Comparison of ENCODE assay signal across 16 cellular contexts in genomic region chr20:32288225-32288849, GRCh38.
"Had no signal": no experiment of that assay in that cellular context is flagged by ENCODE, and none has a peak within 500 bp of the region (broad histone marks: within the 10 kb centered on the region; RNA-seq: fewer than 3 reads in every experiment).

No MANE protein-coding gene starts in this region.

- H3K36me3 ChIP-seq: cardiac muscle cell, esophagus squamous epithelium, tibial artery, vagina had no signal

- H3K9me3 Mint-ChIP-seq: nephron progenitor cell; T-helper 1 cell treated with Interleukin-12 subunit alpha and Interleukin-12 subunit beta and Interleukin-4 antibody, amounts not matched to agents 30 μg/mL and 1 μg/mL, for 36 hours had no signal

- H3K27ac Mint-ChIP-seq: nephron progenitor cell; T-helper 1 cell treated with Interleukin-12 subunit alpha and Interleukin-12 subunit beta and Interleukin-4 antibody, amounts not matched to agents 30 μg/mL and 1 μg/mL, for 36 hours had no signal

- H3K27me3 ChIP-seq: cardiac muscle cell, esophagus squamous epithelium, tibial artery, vagina had no signal

- ATAC-seq: left lobe of liver had no signal

- DNase-seq: activated CD4-positive, alpha-beta T cell treated with anti-CD3 and anti-CD28 coated beads, Interleukin-2, amount 50 U/mL, for 48 hours; activated CD4-positive, CD25-positive, alpha-beta regulatory T cell; activated CD8-positive, alpha-beta memory T cell treated with anti-CD3 and anti-CD28 coated beads, Interleukin-2, amount 50 U/mL, for 48 hours; activated effector memory CD4-positive, alpha-beta T cell treated with Interleukin-2 at 50 U/mL for 16 hours; esophagus squamous epithelium; foreskin fibroblast; islet precursor cell; nephron progenitor cell; SK-N-SH; stimulated activated CD4-positive, alpha-beta T cell treated with anti-CD3 and anti-CD28 coated beads, Interleukin-2, amount 100 ng/mL, for 48 hours; stimulated activated CD8-positive, alpha-beta memory T cell treated with anti-CD3 and anti-CD28 coated beads, Interleukin-4, amount 100 ng/mL, for 48 hours; tibial artery had no signal

- H3K9me3 ChIP-seq: esophagus squamous epithelium, SK-N-SH, tibial artery, vagina had no signal

- H3K4me3 ChIP-seq: cardiac muscle cell, esophagus squamous epithelium, tibial artery, vagina had no signal

- H3K4me3 Mint-ChIP-seq: nephron progenitor cell; T-helper 1 cell treated with Interleukin-12 subunit alpha and Interleukin-12 subunit beta and Interleukin-4 antibody, amounts not matched to agents 30 μg/mL and 1 μg/mL, for 36 hours had no signal

- H3K27ac ChIP-seq: cardiac muscle cell, esophagus squamous epithelium, tibial artery, vagina had no signal
